In the genomic region with DNA sequence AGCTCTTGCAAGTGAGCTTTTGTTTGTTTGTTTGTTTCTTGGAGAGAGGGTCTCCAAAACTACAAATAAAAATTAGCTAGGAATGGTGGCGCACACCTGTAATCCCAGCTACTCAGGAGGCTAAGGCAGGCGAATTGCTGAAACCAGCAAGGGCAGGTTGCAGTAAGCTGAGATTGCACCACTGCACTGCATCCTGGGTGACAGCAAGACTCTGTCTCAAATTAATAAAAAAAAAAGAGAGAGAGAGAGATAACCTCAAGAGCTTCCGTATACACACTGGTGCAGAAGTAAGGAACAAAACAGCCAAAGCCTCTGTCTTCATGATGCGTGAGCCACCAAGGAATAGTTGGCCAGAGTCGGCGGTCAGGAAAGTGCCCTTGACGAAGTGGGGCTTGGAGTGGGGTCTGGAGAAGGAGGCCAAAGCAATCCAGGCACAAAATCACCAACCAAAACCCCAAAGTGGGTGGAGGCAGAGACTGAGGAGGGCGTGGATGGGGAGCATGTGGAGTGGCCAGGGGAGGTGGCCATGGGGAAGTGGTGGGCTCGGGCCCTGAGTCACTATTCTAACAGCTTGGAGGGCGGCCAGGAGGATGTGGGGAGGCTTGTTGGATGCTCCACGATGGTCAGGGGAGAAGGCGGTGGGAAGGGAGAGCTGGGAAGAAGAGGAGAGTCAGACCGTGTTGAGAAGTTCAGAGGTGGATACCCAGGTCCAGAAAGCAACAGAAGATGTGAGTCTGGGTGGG, we compare ENCODE assay signal across 10 cellular contexts. TPM values are rescaled to one million over a fixed set of nuclear protein-coding genes. Genes with fewer than 3 reads are reported as not detected.
DNase-seq lines count a peak whose midpoint lies in the region; TF ChIP-seq lines count a peak whose summit lies in the region.
"Had no signal": no experiment of that assay in that cellular context is flagged by ENCODE, and none has a peak within 500 bp of the region (broad histone marks: within the 10 kb centered on the region; RNA-seq: fewer than 3 reads in every experiment).

No MANE protein-coding gene starts in this region.

- H3K4me3 Mint-ChIP-seq in Caco-2 (ENCODE audit: unreplicated experiment) = no peak overlapping the region
- H3K4me3 Mint-ChIP-seq in osteocyte (ENCODE audit: unreplicated experiment) = no peak overlapping the region

- H3K27me3 Mint-ChIP-seq in Caco-2 (ENCODE audit: insufficient read depth, unreplicated experiment) (no peaks in the 10 kb centered on the region), osteocyte (ENCODE audit: unreplicated experiment) (no peaks in the 10 kb centered on the region)

- H3K9me3 Mint-ChIP-seq in Caco-2 (ENCODE audit: unreplicated experiment) (no peaks in the 10 kb centered on the region), osteocyte (ENCODE audit: unreplicated experiment) (no peaks in the 10 kb centered on the region)

- H3K27me3 ChIP-seq in Caco-2 (replicated peaks; ENCODE audit: control insufficient read depth, insufficient read depth, low read length) = no peaks in the 10 kb centered on the region
- no peaks in the 10 kb centered on the region for H3K27me3 ChIP-seq in SJCRH30

- H3K9me3 ChIP-seq in Caco-2 (no peaks in the 10 kb centered on the region; the same call in 1 of the 2 replicates), SJCRH30 (replicated peaks) (no peaks in the 10 kb centered on the region)

- TF ChIP-seq CTCF in Caco-2 (IDR thresholded peaks at IDR 0.05; ENCODE audit: insufficient read depth in 1 of 2, low read depth in 1 of 2, low read length in 1 of 2, severe bottlenecking in 1 of 2, unreplicated experiment in 1 of 2) = no peak
- no peak for TF ChIP-seq CTCF in fibroblast of villous mesenchyme (IDR thresholded peaks at IDR 0.05; ENCODE audit: insufficient read depth, low read depth, low read length)
- TF ChIP-seq CTCF in osteocyte (IDR thresholded peaks at IDR 0.05) = no peak

- H3K4me1 ChIP-seq in Caco-2 (peaks cover 8% of the 10 kb centered on the region; the same call in 1 of the 2 replicates), SJCRH30 (peaks cover 8% of the 10 kb centered on the region)

- intact Hi-C loops in Caco-2 (cut with micrococcal nuclease; ENCODE audit: unreplicated experiment) = no loop called here

- peaks cover 98% of the 10 kb centered on the region for H3K36me3 Mint-ChIP-seq in Caco-2 (ENCODE audit: insufficient read depth, unreplicated experiment)
- peaks cover 58% of the 10 kb centered on the region for H3K36me3 Mint-ChIP-seq in osteocyte (ENCODE audit: unreplicated experiment)

- DNase-seq in Caco-2 = no peak
- peak; percentile 39 to 46 for DNase-seq in SJCRH30
- peak; percentile 63 for DNase-seq in fibroblast of villous mesenchyme (ENCODE audit: low read depth)
- DNase-seq in osteocyte (ENCODE audit: extremely low spot score, unreplicated experiment) = no peak
- DNase-seq in HEK293T (ENCODE audit: extremely low spot score) = no peak
- DNase-seq in activated CD8-positive, alpha-beta memory T cell treated with anti-CD3 and anti-CD28 coated beads for 24 hours = no peak
- no peak for DNase-seq in NCI-H1930 (lab: John Stamatoyannopoulos, UW)
- no peak for DNase-seq in activated CD8-positive, alpha-beta memory T cell treated with anti-CD3 and anti-CD28 coated beads, Interleukin-2, amount 50 U/mL, for 4 hours
- DNase-seq: NCI-H146 had no signal

- POLR2A ChIA-PET in Caco-2 (lab: Charles Lee) = interaction anchor here (0.7 kb wide), 1 partner anchor 14 kb away, joined by 4 read pairs; no protein-coding TSS in a partner anchor
- POLR2A ChIA-PET in HEK293T (lab: Yijun Ruan, JAX) = interaction anchor here (1.0 kb wide), 1 partner anchor 20 kb away, joined by 3 read pairs; no protein-coding TSS in a partner anchor

- H3K36me3 ChIP-seq in Caco-2 (ENCODE audit: control insufficient read depth, insufficient read depth, low read length) (peaks cover 21% of the 10 kb centered on the region), SJCRH30 (peaks cover 52% of the 10 kb centered on the region)

- H3K27ac ChIP-seq in SJCRH30 = no peak overlapping the region

- H3K4me1 Mint-ChIP-seq in Caco-2 (ENCODE audit: low read depth, unreplicated experiment) (peaks cover 24% of the 10 kb centered on the region), osteocyte (ENCODE audit: unreplicated experiment) (peaks cover 24% of the 10 kb centered on the region)

- H3K27ac Mint-ChIP-seq in Caco-2 (ENCODE audit: unreplicated experiment) (peak overlapping the region; percentile 11), osteocyte (ENCODE audit: unreplicated experiment) (peak overlapping the region; percentile 25)

- H3K4me3 ChIP-seq in Caco-2 (ENCODE audit: low read depth, low read length) (no peak overlapping the region), SJCRH30 (no peak overlapping the region), fibroblast of villous mesenchyme (ENCODE audit: low read depth, low read length) (no peak overlapping the region)
- H3K4me3 ChIP-seq: GM12878 had no signal

- CTCF ChIA-PET in Caco-2 (lab: Charles Lee) = interaction anchor here (0.6 kb wide), 1 partner anchor 201 kb away, joined by 3 read pairs; no protein-coding TSS in a partner anchor
- CTCF ChIA-PET in HEK293T (lab: Yijun Ruan, JAX) = no interaction called here

- no TSS peak for BruUV-seq in Caco-2 (replicated peaks; lab: Mats Ljungman, UMichigan)

TF ChIP-seq in HEK293T, 16 proteins besides CTCF, POLR2A, EP300 and RAD21:
- no peak for TF ChIP-seq FOXA1 (IDR thresholded peaks at IDR 0.05)
- TF ChIP-seq LEF1 (IDR thresholded peaks at IDR 0.05; ENCODE audit: borderline replicate concordance) = no peak
- TF ChIP-seq ARNT (IDR thresholded peaks at IDR 0.05) = no peak
- no peak for TF ChIP-seq SP1 (IDR thresholded peaks at IDR 0.05)
- TF ChIP-seq TARDBP (IDR thresholded peaks at IDR 0.05) = no peak
- TF ChIP-seq NFRKB (IDR thresholded peaks at IDR 0.05) = no peak
- no peak for TF ChIP-seq ZNF384 (IDR thresholded peaks at IDR 0.05)
- TF ChIP-seq ELF4 (IDR thresholded peaks at IDR 0.05) = no peak
- no peak for TF ChIP-seq L3MBTL2 (conservative IDR thresholded peaks at IDR 0.05)
- TF ChIP-seq HDGF (IDR thresholded peaks at IDR 0.05; ENCODE audit: borderline replicate concordance) = no peak

RNA-seq across cellular contexts. Expression of gene TOMM40, which starts 21.2 kb away (rescaled TPM):
- total RNA-seq in Caco-2 (2022) = 205 and 227 TPM in 2 replicates
- total RNA-seq in SJCRH30 (2014; rRNA removed; shearing (Covaris generic)) = 104 and 110 TPM in 2 replicates
- total RNA-seq in fibroblast of villous mesenchyme = 56.7 and 57.9 TPM in 2 replicates
- 47.4 and 48.7 TPM in 2 replicates for total RNA-seq in osteocyte

RNA-seq across cellular contexts. Expression of gene NECTIN2, which starts 23.8 kb away (rescaled TPM):
- 257 and 258 TPM in 2 replicates for total RNA-seq in Caco-2 (2022)
- 46.0 and 50.2 TPM in 2 replicates for total RNA-seq in SJCRH30 (2014; rRNA removed; shearing (Covaris generic))
- total RNA-seq in fibroblast of villous mesenchyme = 133 and 134 TPM in 2 replicates
- total RNA-seq in osteocyte = 117 TPM in 2 replicates

RNA-seq across cellular contexts. Expression of gene APOE, which starts 35.7 kb away (rescaled TPM):
- 1,346 and 1,404 TPM in 2 replicates for total RNA-seq in Caco-2 (2022)
- 4.5 and 6.5 TPM in 2 replicates for total RNA-seq in SJCRH30 (2014; rRNA removed; shearing (Covaris generic))
- total RNA-seq in fibroblast of villous mesenchyme = 9.7 and 16.4 TPM in 2 replicates
- total RNA-seq in osteocyte = 151 and 184 TPM in 2 replicates

RNA-seq across cellular contexts. Expression of gene APOC1, which starts 44.5 kb away (rescaled TPM):
- 246 and 250 TPM in 2 replicates for total RNA-seq in Caco-2 (2022)
- total RNA-seq in SJCRH30 (2014; rRNA removed; shearing (Covaris generic)) = 18.3 and 22.9 TPM in 2 replicates
- 1.3 and 2.6 TPM in 2 replicates for total RNA-seq in fibroblast of villous mesenchyme
- total RNA-seq in osteocyte = 3.3 TPM in 1 of 2 replicates, not detected in the other

Comparison
In these comparisons a context has a peak if more than half of its experiments do, and no peak if none do; other contexts are left out.
1. DNase-seq: peak in SJCRH30 (2 of 2) and fibroblast of villous mesenchyme (single experiment); none in Caco-2 (0 of 2), osteocyte (single experiment), HEK293T (single experiment), activated CD8-positive, alpha-beta memory T cell treated with anti-CD3 and anti-CD28 coated beads for 24 hours (single experiment), NCI-H1930 (0 of 2) and activated CD8-positive, alpha-beta memory T cell treated with anti-CD3 and anti-CD28 coated beads, Interleukin-2, amount 50 U/mL, for 4 hours (single experiment).